In genomic region chr16:31013292-31013691, GRCh38 we compare ENCODE assay signal across 2 cellular contexts.
TF ChIP-seq lines count a peak whose summit lies in the region.

No MANE protein-coding gene starts in this region.

TF ChIP-seq in HEK293, 187 proteins besides CTCF, POLR2A, EP300 and RAD21:
- TF ChIP-seq ZNF513 (tag by site-specific recombination; IDR thresholded peaks at IDR 0.05): peak; percentile 90

TF ChIP-seq in K562, 482 proteins besides CTCF, POLR2A, EP300 and RAD21:
- TF ChIP-seq ZNF512 (tag; IDR thresholded peaks at IDR 0.05) (peak; percentile 60; the same call in 1 of the 2 replicates), ZNF121 (CRISPR knock-in tag; conservative IDR thresholded peaks at IDR 0.05) (peak; percentile 60)
TF ChIP-seq in K562: peak in this region for 2; not testable (repeated sequence) for 480.
